ENCODE assay signal across 12 cellular contexts in genomic region chr1:212290608-212291007, GRCh38. TPM values are rescaled to one million over a fixed set of nuclear protein-coding genes. Genes with fewer than 3 reads are reported as not detected.
DNase-seq lines count a peak whose midpoint lies in the region; ATAC-seq and TF ChIP-seq lines count a peak whose summit lies in the region.
"Had no signal": no experiment of that assay in that cellular context is flagged by ENCODE, and none has a peak within 500 bp of the region (broad histone marks: within the 10 kb centered on the region; RNA-seq: fewer than 3 reads in every experiment).

No MANE protein-coding gene starts in this region.

- POLR2A ChIA-PET in SK-N-SH (lab: Yijun Ruan, JAX): no interaction called here

- TF ChIP-seq CTCF in SK-N-SH (IDR thresholded peaks at IDR 0.05) (no peak), fibroblast of lung (conservative IDR thresholded peaks at IDR 0.05 in 1 of 2, IDR thresholded peaks at IDR 0.05 in 1 of 2; ENCODE audit: low read depth in 1 of 2, low read length in 2 of 2) (no peak)

- H3K36me3 ChIP-seq in BLaER1 (no peaks in the 10 kb centered on the region), SK-N-SH (replicated peaks in 1 of 2; ENCODE audit: control insufficient read depth in 1 of 2, insufficient read depth in 2 of 2, low read length in 1 of 2) (no peaks in the 10 kb centered on the region), fibroblast of lung (ENCODE audit: control insufficient read depth, insufficient read depth, low read length) (no peaks in the 10 kb centered on the region)

- H3K4me1 ChIP-seq in BLaER1 (peaks cover 48% of the 10 kb centered on the region), SK-N-SH (ENCODE audit: control insufficient read depth in 1 of 2, insufficient read depth in 2 of 2, low read depth in 1 of 2, low read length in 1 of 2) (peaks cover 7 to 32% of the 10 kb centered on the region in 2 experiments; a peak in 3 of 4 replicates), fibroblast of lung (ENCODE audit: control insufficient read depth, extremely low read depth, insufficient read depth, low read length) (peaks cover 4% of the 10 kb centered on the region)

- H3K9ac ChIP-seq in BLaER1 (no peak overlapping the region), SK-N-SH (no peak overlapping the region), fibroblast of lung (ENCODE audit: insufficient read depth, low read length) (no peak overlapping the region)

- H3K27ac ChIP-seq in BLaER1: no peak overlapping the region
- H3K27ac ChIP-seq in SK-N-SH (ENCODE audit: low read depth in 2 of 2, low read length in 1 of 2): 0 out of 4 replicates have a peak overlapping the region, but pooled peaks of 1 of the 2 experiments have one; percentile 1
- H3K27ac ChIP-seq in fibroblast of lung (ENCODE audit: insufficient read depth, low read length): no peak overlapping the region

- peaks cover 24% of the 10 kb centered on the region for H3F3A ChIP-seq in SK-N-SH (replicated peaks; ENCODE audit: insufficient read depth)

- CTCF ChIA-PET in SK-N-SH (lab: Yijun Ruan, JAX): interaction anchor here (0.6 to 7.9 kb wide), 17 partner anchors 9 to 610 kb away, joined by 3 to 103 read pairs (median 5); no protein-coding TSS in a partner anchor

- H3K4me3 ChIP-seq in BLaER1 (no peak overlapping the region), SK-N-SH (ENCODE audit: low read depth in 2 of 2, low read length in 1 of 2) (no peak overlapping the region), fibroblast of lung (replicated peaks in 1 of 4; ENCODE audit: control extremely low read depth in 1 of 4, insufficient read depth in 1 of 4, low read depth in 3 of 4, low read length in 4 of 4) (no peak overlapping the region)

- H2AFZ ChIP-seq in SK-N-SH (ENCODE audit: low read depth) (no peak overlapping the region), fibroblast of lung (ENCODE audit: low read length) (no peak overlapping the region)

- H4K20me1 ChIP-seq in BLaER1: peaks cover 87% of the 10 kb centered on the region
- peaks cover 13% of the 10 kb centered on the region; the same call in 1 of the 2 replicates for H4K20me1 ChIP-seq in SK-N-SH (ENCODE audit: insufficient read depth)
- peaks cover 2% of the 10 kb centered on the region for H4K20me1 ChIP-seq in fibroblast of lung (ENCODE audit: control insufficient read depth, extremely low read depth, insufficient read depth, low read length)

- TF ChIP-seq EP300 in SK-N-SH (IDR thresholded peaks at IDR 0.05; ENCODE audit: borderline replicate concordance in 1 of 2, low read depth in 1 of 2, low read length in 1 of 2): no peak

- no peak for TF ChIP-seq RAD21 in SK-N-SH (IDR thresholded peaks at IDR 0.05; ENCODE audit: low read length)

- ATAC-seq in GM19035 (IDR thresholded peaks at IDR 0.05; ENCODE audit: unreplicated experiment): no peak
- ATAC-seq in HG03039 (IDR thresholded peaks at IDR 0.05; ENCODE audit: unreplicated experiment): no peak
- ATAC-seq: left cardiac atrium had no signal

- DNase-seq in DMS53 (lab: John Stamatoyannopoulos, UW): peak; percentile 53
- DNase-seq in SK-N-SH: no peak
- peak in 1 of 2 donors; percentile 40 for DNase-seq in fibroblast of lung (ENCODE audit: low read depth in 2 of 2)
- no peak for DNase-seq in NCI-H2171 (lab: John Stamatoyannopoulos, UW)
- no peak for DNase-seq in NOMO-1 (lab: John Stamatoyannopoulos, UW; ENCODE audit: unreplicated experiment in 2 of 2)
- DNase-seq: left cardiac atrium, NCI-H1092, posterior cingulate gyrus, T-helper 9 cell had no signal

- H3K4me2 ChIP-seq in BLaER1: 0 out of 2 replicates have a peak overlapping the region, but pooled peaks have one; percentile 33
- 0 out of 2 replicates have a peak overlapping the region, but pooled peaks have one; percentile 7 for H3K4me2 ChIP-seq in SK-N-SH
- H3K4me2 ChIP-seq in fibroblast of lung (ENCODE audit: extremely low read depth, insufficient read depth, low read length): peak overlapping the region; percentile 27

- H3K79me2 ChIP-seq in SK-N-SH (ENCODE audit: insufficient read depth) (peaks cover 52% of the 10 kb centered on the region), fibroblast of lung (ENCODE audit: control insufficient read depth, insufficient read depth, low read length) (peaks cover 55% of the 10 kb centered on the region)

- H3K27me3 ChIP-seq in BLaER1 (no peaks in the 10 kb centered on the region), SK-N-SH (ENCODE audit: insufficient read depth) (no peaks in the 10 kb centered on the region), fibroblast of lung (ENCODE audit: control insufficient read depth, insufficient read depth, low read length) (no peaks in the 10 kb centered on the region)

- H3K9me3 ChIP-seq in BLaER1 (no peaks in the 10 kb centered on the region), SK-N-SH (no peaks in the 10 kb centered on the region), fibroblast of lung (ENCODE audit: control insufficient read depth, insufficient read depth, low read depth, low read length) (no peaks in the 10 kb centered on the region)

- no peaks in the 10 kb centered on the region for H3K9me2 ChIP-seq in SK-N-SH

TF ChIP-seq in SK-N-SH, 30 proteins besides CTCF, POLR2A, EP300 and RAD21:
- TF ChIP-seq RFX5 (IDR thresholded peaks at IDR 0.05; ENCODE audit: low read length) (no peak), TEAD4 (IDR thresholded peaks at IDR 0.05; ENCODE audit: borderline replicate concordance, insufficient read depth) (no peak), JUND (IDR thresholded peaks at IDR 0.05) (peak; percentile 39), YY1 (IDR thresholded peaks at IDR 0.05; ENCODE audit: low read depth) (no peak), USF1 (IDR thresholded peaks at IDR 0.05; ENCODE audit: borderline replicate concordance, low read depth) (no peak), GABPA (IDR thresholded peaks at IDR 0.05; ENCODE audit: low read depth) (no peak), FOXM1 (IDR thresholded peaks at IDR 0.05; ENCODE audit: low read depth) (no peak), USF2 (IDR thresholded peaks at IDR 0.05; ENCODE audit: borderline replicate concordance, low read depth, low read length) (no peak)

RNA-seq across cellular contexts. Expression of gene PPP2R5A, which starts 5.4 kb away (rescaled TPM):
- polyA plus RNA-seq in SK-N-SH (2012; rRNA removed): 5.4 and 6.1 TPM in 2 replicates
- polyA plus RNA-seq in SK-N-SH (2012; cell fraction: cytosol; rRNA removed): 7.9 and 8.7 TPM in 2 replicates
- 3.9 and 6.1 TPM in 2 replicates for polyA plus RNA-seq in SK-N-SH (2012; cell fraction: nucleus; rRNA removed)
- total RNA-seq in fibroblast of lung: 25.9 and 35.2 TPM in 2 replicates
- 21.2 and 22.6 TPM in 2 replicates for polyA plus RNA-seq in fibroblast of lung
- 13.8 and 17.3 TPM in 2 replicates for polyA plus RNA-seq in fibroblast of lung (2012)
- 1.5 and 3.6 TPM in 2 replicates for polyA minus RNA-seq in fibroblast of lung (ENCODE audit: low replicate concordance)
